In genomic region chr6:53426544-53427270, GRCh38 we compare ENCODE assay signal across 12 cellular contexts.
DNase-seq lines count a peak whose midpoint lies in the region; ATAC-seq and TF ChIP-seq lines count a peak whose summit lies in the region.
"Had no signal": no experiment of that assay in that cellular context is flagged by ENCODE, and none has a peak within 500 bp of the region (broad histone marks: within the 10 kb centered on the region; RNA-seq: fewer than 3 reads in every experiment).

No MANE protein-coding gene starts in this region.

- no peak for TF ChIP-seq CTCF in HFFc6 (IDR thresholded peaks at IDR 0.05)

- peak; percentile 92 for ATAC-seq in GM21515 (IDR thresholded peaks at IDR 0.05; ENCODE audit: unreplicated experiment)
- peak; percentile 88 for ATAC-seq in HG03108 (IDR thresholded peaks at IDR 0.05; ENCODE audit: unreplicated experiment)

- H3K4me3 Mint-ChIP-seq in activated CD4-positive, alpha-beta memory T cell treated with anti-CD3 and anti-CD28 coated beads, Interleukin-2, amount 10 ng/mL, durations not matched to agents 7 days and 5 days, result no peak overlapping the region
- H3K4me3 Mint-ChIP-seq in activated CD4-positive, alpha-beta memory T cell treated with anti-CD3 and anti-CD28 coated beads for 36 hours, result no peak overlapping the region
- H3K4me3 Mint-ChIP-seq in HFFc6, result no peak overlapping the region
- H3K4me3 Mint-ChIP-seq: brain had no signal

- CTCF ChIA-PET in activated CD4-positive, alpha-beta memory T cell treated with anti-CD3 and anti-CD28 coated beads, Interleukin-2, amount 10 ng/mL, durations not matched to agents 7 days and 5 days (lab: Charles Lee), result interaction anchor here (0.9 to 1.7 kb wide), 4 partner anchors 10 to 256 kb away, joined by 3 to 5 read pairs (median 4); no protein-coding TSS in a partner anchor
- CTCF ChIA-PET in activated CD4-positive, alpha-beta memory T cell treated with anti-CD3 and anti-CD28 coated beads for 36 hours (lab: Charles Lee), result interaction anchor here (0.7 to 4.1 kb wide), 6 partner anchors 10 to 66 kb away, joined by 3 to 18 read pairs (median 9); no protein-coding TSS in a partner anchor

- DNase-seq in activated CD4-positive, alpha-beta memory T cell treated with anti-CD3 and anti-CD28 coated beads, Interleukin-2, amount 10 ng/mL, durations not matched to agents 7 days and 5 days, result no peak
- DNase-seq in activated CD4-positive, alpha-beta memory T cell treated with anti-CD3 and anti-CD28 coated beads for 36 hours, result no peak
- peak; percentile 16 for DNase-seq in iris pigment epithelial cell (ENCODE audit: low read depth)
- no peak for DNase-seq in stimulated activated CD8-positive, alpha-beta memory T cell treated with anti-CD3 and anti-CD28 coated beads, Interleukin-4, amount 100 ng/mL, for 48 hours
- no peak for DNase-seq in HFFc6
- no peak for DNase-seq in mesenteric fat pad (ENCODE audit: low spot score)
- DNase-seq: IMR-90, NCI-H524 treated with DMSO at 0.1 percent for 48 hours, tibial artery had no signal

- peaks cover 24% of the 10 kb centered on the region for H3K4me1 Mint-ChIP-seq in activated CD4-positive, alpha-beta memory T cell treated with anti-CD3 and anti-CD28 coated beads, Interleukin-2, amount 10 ng/mL, durations not matched to agents 7 days and 5 days
- H3K4me1 Mint-ChIP-seq in activated CD4-positive, alpha-beta memory T cell treated with anti-CD3 and anti-CD28 coated beads for 36 hours (ENCODE audit: low read depth), result peaks cover 29% of the 10 kb centered on the region
- no peaks in the 10 kb centered on the region for H3K4me1 Mint-ChIP-seq in HFFc6 (ENCODE audit: low read depth)
- H3K4me1 Mint-ChIP-seq: brain had no signal

- H3K36me3 Mint-ChIP-seq in activated CD4-positive, alpha-beta memory T cell treated with anti-CD3 and anti-CD28 coated beads, Interleukin-2, amount 10 ng/mL, durations not matched to agents 7 days and 5 days (ENCODE audit: low read depth), result no peaks in the 10 kb centered on the region
- no peaks in the 10 kb centered on the region for H3K36me3 Mint-ChIP-seq in activated CD4-positive, alpha-beta memory T cell treated with anti-CD3 and anti-CD28 coated beads for 36 hours
- no peaks in the 10 kb centered on the region for H3K36me3 Mint-ChIP-seq in HFFc6 (ENCODE audit: low read depth)
- H3K36me3 Mint-ChIP-seq: brain had no signal

- H3K27me3 Mint-ChIP-seq in activated CD4-positive, alpha-beta memory T cell treated with anti-CD3 and anti-CD28 coated beads, Interleukin-2, amount 10 ng/mL, durations not matched to agents 7 days and 5 days, result peaks cover 5% of the 10 kb centered on the region
- H3K27me3 Mint-ChIP-seq in activated CD4-positive, alpha-beta memory T cell treated with anti-CD3 and anti-CD28 coated beads for 36 hours, result peaks cover 11% of the 10 kb centered on the region
- H3K27me3 Mint-ChIP-seq in HFFc6 (ENCODE audit: insufficient read depth), result peaks cover 14% of the 10 kb centered on the region

- peak overlapping the region; percentile 28 for H3K27ac Mint-ChIP-seq in activated CD4-positive, alpha-beta memory T cell treated with anti-CD3 and anti-CD28 coated beads, Interleukin-2, amount 10 ng/mL, durations not matched to agents 7 days and 5 days
- H3K27ac Mint-ChIP-seq in activated CD4-positive, alpha-beta memory T cell treated with anti-CD3 and anti-CD28 coated beads for 36 hours, result no peak overlapping the region
- no peak overlapping the region for H3K27ac Mint-ChIP-seq in HFFc6
- H3K27ac Mint-ChIP-seq: brain had no signal

- POLR2A ChIA-PET in activated CD4-positive, alpha-beta memory T cell treated with anti-CD3 and anti-CD28 coated beads, Interleukin-2, amount 10 ng/mL, durations not matched to agents 7 days and 5 days (lab: Charles Lee), result interaction anchor here (1.2 to 1.5 kb wide), 3 partner anchors 15 to 67 kb away, joined by 3 to 5 read pairs (median 3); no protein-coding TSS in a partner anchor
- POLR2A ChIA-PET in activated CD4-positive, alpha-beta memory T cell treated with anti-CD3 and anti-CD28 coated beads for 36 hours (lab: Charles Lee), result interaction anchor here (1.1 to 2.1 kb wide), 2 partner anchors 15 to 120 kb away, joined by 3 to 14 read pairs; no protein-coding TSS in a partner anchor

- intact Hi-C loops in activated CD4-positive, alpha-beta memory T cell treated with anti-CD3 and anti-CD28 coated beads for 36 hours (cut with micrococcal nuclease), result loop anchor here (1.0 to 10.0 kb wide), 10 partner anchors 15 to 432 kb away; partner anchors contain the start of genes ELOVL5 and GSTA4

- H3K9me3 Mint-ChIP-seq in activated CD4-positive, alpha-beta memory T cell treated with anti-CD3 and anti-CD28 coated beads, Interleukin-2, amount 10 ng/mL, durations not matched to agents 7 days and 5 days, result no peaks in the 10 kb centered on the region
- H3K9me3 Mint-ChIP-seq in activated CD4-positive, alpha-beta memory T cell treated with anti-CD3 and anti-CD28 coated beads for 36 hours, result no peaks in the 10 kb centered on the region
- no peaks in the 10 kb centered on the region for H3K9me3 Mint-ChIP-seq in HFFc6
- H3K9me3 Mint-ChIP-seq: brain had no signal
